In the genomic region with DNA sequence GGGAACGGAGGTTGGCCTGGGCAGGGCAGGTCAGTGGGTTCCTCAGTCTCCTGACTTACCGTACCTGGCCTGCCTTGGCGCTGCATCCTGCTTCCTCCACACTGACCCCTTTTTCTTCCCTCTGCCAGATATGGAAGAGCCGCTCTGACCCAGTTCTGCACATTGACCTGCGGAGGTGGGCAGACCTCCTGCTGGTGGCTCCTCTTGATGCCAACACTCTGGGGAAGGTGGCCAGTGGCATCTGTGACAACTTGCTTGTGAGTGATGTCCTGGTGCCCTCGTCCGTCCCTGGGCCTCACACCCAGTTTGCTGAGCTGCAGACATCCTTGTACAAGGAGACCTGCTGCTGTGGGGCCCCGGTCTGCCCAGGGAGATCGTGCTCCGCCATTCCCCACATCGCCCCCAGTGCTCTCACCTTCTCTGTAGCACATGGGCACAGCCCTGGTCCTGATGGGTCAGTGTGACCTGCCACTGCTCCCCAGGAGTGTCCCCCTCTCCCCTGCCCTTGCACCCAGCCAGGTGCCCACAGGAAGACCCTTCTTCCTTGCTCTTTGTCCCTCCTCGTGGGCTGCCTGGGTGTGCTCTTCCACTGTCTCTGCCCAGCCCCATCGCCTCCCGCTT, we compare ENCODE assay signal across 1 cellular context.
A peak's percentile ranks its signal among the peaks of the same experiment; 100 is the strongest.
TF ChIP-seq lines count a peak whose summit lies in the region.

No MANE protein-coding gene starts in this region.

TF ChIP-seq in GM12878, 131 proteins besides CTCF, POLR2A, EP300 and RAD21:
- TF ChIP-seq, protein P1, sequence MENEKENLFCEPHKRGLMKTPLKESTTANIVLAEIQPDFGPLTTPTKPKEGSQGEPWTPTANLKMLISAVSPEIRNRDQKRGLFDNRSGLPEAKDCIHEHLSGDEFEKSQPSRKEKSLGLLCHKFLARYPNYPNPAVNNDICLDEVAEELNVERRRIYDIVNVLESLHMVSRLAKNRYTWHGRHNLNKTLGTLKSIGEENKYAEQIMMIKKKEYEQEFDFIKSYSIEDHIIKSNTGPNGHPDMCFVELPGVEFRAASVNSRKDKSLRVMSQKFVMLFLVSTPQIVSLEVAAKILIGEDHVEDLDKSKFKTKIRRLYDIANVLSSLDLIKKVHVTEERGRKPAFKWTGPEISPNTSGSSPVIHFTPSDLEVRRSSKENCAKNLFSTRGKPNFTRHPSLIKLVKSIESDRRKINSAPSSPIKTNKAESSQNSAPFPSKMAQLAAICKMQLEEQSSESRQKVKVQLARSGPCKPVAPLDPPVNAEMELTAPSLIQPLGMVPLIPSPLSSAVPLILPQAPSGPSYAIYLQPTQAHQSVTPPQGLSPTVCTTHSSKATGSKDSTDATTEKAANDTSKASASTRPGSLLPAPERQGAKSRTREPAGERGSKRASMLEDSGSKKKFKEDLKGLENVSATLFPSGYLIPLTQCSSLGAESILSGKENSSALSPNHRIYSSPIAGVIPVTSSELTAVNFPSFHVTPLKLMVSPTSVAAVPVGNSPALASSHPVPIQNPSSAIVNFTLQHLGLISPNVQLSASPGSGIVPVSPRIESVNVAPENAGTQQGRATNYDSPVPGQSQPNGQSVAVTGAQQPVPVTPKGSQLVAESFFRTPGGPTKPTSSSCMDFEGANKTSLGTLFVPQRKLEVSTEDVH (IDR thresholded peaks at IDR 0.05; ENCODE audit: low read depth, partially characterized antibody), result no peak
- TF ChIP-seq POLR2AphosphoS5 (IDR thresholded peaks at IDR 0.05; ENCODE audit: low read length) (0 out of 2 replicates have a peak, but pooled peaks have one; percentile 2), GABPA (IDR thresholded peaks at IDR 0.05; ENCODE audit: low read depth) (no peak)
